In genomic region chr3:42314411-42314810, GRCh38 we compare ENCODE assay signal across 1 cellular context.
TF ChIP-seq lines count a peak whose summit lies in the region.

No MANE protein-coding gene starts in this region.

TF ChIP-seq in HEK293, 187 proteins besides CTCF, POLR2A, EP300 and RAD21 (continued from another document):
- TF ChIP-seq ZNF280D (tag by site-specific recombination; IDR thresholded peaks at IDR 0.05) (peak; percentile 78), ZNF529 (tag by site-specific recombination; IDR thresholded peaks at IDR 0.05; ENCODE audit: insufficient replicate concordance) (no peak), ZNF791 (tag by site-specific recombination; IDR thresholded peaks at IDR 0.05) (no peak)
